In the genomic region with DNA sequence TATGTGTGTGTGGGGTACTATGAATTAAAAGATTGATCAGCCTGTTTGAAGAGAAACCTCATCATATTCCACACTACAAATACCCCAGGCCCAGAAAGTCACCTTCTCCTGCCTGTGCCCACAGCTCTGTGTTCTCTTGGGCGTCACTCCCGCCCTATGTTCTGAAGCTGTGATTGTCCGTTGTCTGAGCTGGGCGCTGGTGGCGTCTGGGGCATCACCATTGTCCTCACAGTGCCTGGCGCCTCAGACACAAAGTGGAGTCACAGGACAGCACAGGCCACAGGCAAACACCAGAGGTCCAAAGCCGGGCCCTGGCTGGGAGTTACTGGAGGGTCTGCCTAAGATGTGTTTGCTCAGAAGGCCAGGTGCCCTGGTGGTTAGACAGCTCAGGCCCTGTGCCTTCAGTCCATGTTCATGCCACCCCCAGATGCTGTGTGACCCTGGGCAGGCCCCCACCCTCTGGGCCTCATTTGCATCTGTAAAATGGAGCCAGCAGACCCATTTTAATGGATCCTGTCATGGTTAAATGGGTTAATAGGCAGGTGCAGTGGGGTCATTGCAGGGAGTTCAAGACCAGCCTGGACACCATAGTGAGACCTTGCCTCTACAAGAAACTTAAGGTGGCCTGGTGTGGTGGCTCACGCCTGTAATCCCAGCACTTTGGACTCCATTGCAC, we compare ENCODE assay signal across 11 cellular contexts. TPM values are rescaled to one million over a fixed set of nuclear protein-coding genes. Genes with fewer than 3 reads are reported as not detected.
DNase-seq lines count a peak whose midpoint lies in the region; ATAC-seq lines count a peak whose summit lies in the region.
"Had no signal": no experiment of that assay in that cellular context is flagged by ENCODE, and none has a peak within 500 bp of the region (broad histone marks: within the 10 kb centered on the region; RNA-seq: fewer than 3 reads in every experiment).

No MANE protein-coding gene starts in this region.

- H3K27me3 Mint-ChIP-seq in CD4-positive, alpha-beta memory T cell: no peaks in the 10 kb centered on the region
- H3K27me3 Mint-ChIP-seq in activated naive CD8-positive, alpha-beta T cell treated with anti-CD3 and anti-CD28 coated beads, Interleukin-2, amount 10 ng/mL, durations not matched to agents 7 days and 5 days: no peaks in the 10 kb centered on the region

- intact Hi-C loops in CD4-positive, alpha-beta memory T cell (cut with micrococcal nuclease): no loop called here
- intact Hi-C loops in right cardiac atrium (cut with DNase I): no loop called here

- H3K9me3 ChIP-seq in CD4-positive, alpha-beta memory T cell (ENCODE audit: control insufficient read depth in 1 of 2, low read length in 2 of 2): no peaks in the 10 kb centered on the region
- no peaks in the 10 kb centered on the region for H3K9me3 ChIP-seq in right cardiac atrium (ENCODE audit: control insufficient read depth, low read length)

- no peak overlapping the region for H3K4me3 Mint-ChIP-seq in CD4-positive, alpha-beta memory T cell
- H3K4me3 Mint-ChIP-seq in activated naive CD8-positive, alpha-beta T cell treated with anti-CD3 and anti-CD28 coated beads, Interleukin-2, amount 10 ng/mL, durations not matched to agents 7 days and 5 days: no peak overlapping the region
- H3K4me3 Mint-ChIP-seq: neural crest cell had no signal

- H3K27ac Mint-ChIP-seq in CD4-positive, alpha-beta memory T cell: peak overlapping the region; percentile 80 to 99 (median 93)
- peak overlapping the region; percentile 70 for H3K27ac Mint-ChIP-seq in activated naive CD8-positive, alpha-beta T cell treated with anti-CD3 and anti-CD28 coated beads, Interleukin-2, amount 10 ng/mL, durations not matched to agents 7 days and 5 days

- no peaks in the 10 kb centered on the region for H3K9me3 Mint-ChIP-seq in CD4-positive, alpha-beta memory T cell
- H3K9me3 Mint-ChIP-seq in activated naive CD8-positive, alpha-beta T cell treated with anti-CD3 and anti-CD28 coated beads, Interleukin-2, amount 10 ng/mL, durations not matched to agents 7 days and 5 days: no peaks in the 10 kb centered on the region
- H3K9me3 Mint-ChIP-seq: neural crest cell had no signal

- peaks cover 0 to 5% of the 10 kb centered on the region in 2 donors for H3K36me3 Mint-ChIP-seq in CD4-positive, alpha-beta memory T cell
- peaks cover 5% of the 10 kb centered on the region for H3K36me3 Mint-ChIP-seq in activated naive CD8-positive, alpha-beta T cell treated with anti-CD3 and anti-CD28 coated beads, Interleukin-2, amount 10 ng/mL, durations not matched to agents 7 days and 5 days

- H3K4me3 ChIP-seq in CD4-positive, alpha-beta memory T cell (ENCODE audit: low read length in 2 of 2): no peak overlapping the region
- no peak overlapping the region for H3K4me3 ChIP-seq in right cardiac atrium (ENCODE audit: low read length)

- DNase-seq in CD4-positive, alpha-beta memory T cell: no peak
- DNase-seq in activated naive CD8-positive, alpha-beta T cell treated with anti-CD3 and anti-CD28 coated beads, Interleukin-2, amount 10 ng/mL, durations not matched to agents 7 days and 5 days: no peak
- DNase-seq in right cardiac atrium: peak in 1 of 3 donors; percentile 71
- peak; percentile 96 for DNase-seq in pons (ENCODE audit: low spot score)
- no peak for DNase-seq in effector CD8-positive, alpha-beta T cell (lab: John Stamatoyannopoulos, UW)
- no peak for DNase-seq in HuH-7.5 (ENCODE audit: low spot score)
- DNase-seq: activated gamma-delta T cell treated with Interleukin-2 at 50 U/mL for 16 hours, NCI-H526 had no signal

- no peak for ATAC-seq in activated naive CD8-positive, alpha-beta T cell treated with anti-CD3 and anti-CD28 coated beads, Interleukin-2, amount 10 ng/mL, durations not matched to agents 7 days and 5 days (ENCODE audit: low read depth)
- ATAC-seq in right cardiac atrium: peak; percentile 19 to 54
- no peak for ATAC-seq in GM18909 (IDR thresholded peaks at IDR 0.05; ENCODE audit: poor library complexity, unreplicated experiment)
- no peak for ATAC-seq in GM21367 (IDR thresholded peaks at IDR 0.05; ENCODE audit: unreplicated experiment)

- POLR2A ChIA-PET in CD4-positive, alpha-beta memory T cell (lab: Charles Lee; ENCODE audit: partially characterized antibody): interaction anchor here (0.7 kb wide), 1 partner anchor 14 kb away, joined by 3 read pairs; no protein-coding TSS in a partner anchor
- POLR2A ChIA-PET in activated naive CD8-positive, alpha-beta T cell treated with anti-CD3 and anti-CD28 coated beads, Interleukin-2, amount 10 ng/mL, durations not matched to agents 7 days and 5 days (lab: Charles Lee): interaction anchor here (0.6 kb wide), 1 partner anchor 14 kb away, joined by 3 read pairs; no protein-coding TSS in a partner anchor

- CTCF ChIA-PET in CD4-positive, alpha-beta memory T cell (lab: Charles Lee; ENCODE audit: partially characterized antibody): no interaction called here

- H3K4me1 Mint-ChIP-seq in CD4-positive, alpha-beta memory T cell: peaks cover 40 to 98% (median 73%) of the 10 kb centered on the region in 4 donors
- peaks cover 60% of the 10 kb centered on the region for H3K4me1 Mint-ChIP-seq in activated naive CD8-positive, alpha-beta T cell treated with anti-CD3 and anti-CD28 coated beads, Interleukin-2, amount 10 ng/mL, durations not matched to agents 7 days and 5 days

- no peaks in the 10 kb centered on the region for H3K27me3 ChIP-seq in CD4-positive, alpha-beta memory T cell (ENCODE audit: insufficient read depth, low read length)
- no peaks in the 10 kb centered on the region for H3K27me3 ChIP-seq in right cardiac atrium (ENCODE audit: control insufficient read depth, insufficient read depth)

- WGBS in right cardiac atrium: 81% methylated on average over 8 of the region's 8 CpGs

- peaks cover 94% of the 10 kb centered on the region for H3K4me1 ChIP-seq in CD4-positive, alpha-beta memory T cell (ENCODE audit: insufficient read depth, low read length)
- peaks cover 32% of the 10 kb centered on the region for H3K4me1 ChIP-seq in right cardiac atrium (ENCODE audit: control insufficient read depth, insufficient read depth, low read length)

- peak overlapping the region; percentile 32 for H3K27ac ChIP-seq in CD4-positive, alpha-beta memory T cell (ENCODE audit: low read depth, low read length)
- peak overlapping the region; percentile 87 for H3K27ac ChIP-seq in right cardiac atrium (ENCODE audit: low read length)

- no peaks in the 10 kb centered on the region for H3K36me3 ChIP-seq in CD4-positive, alpha-beta memory T cell (ENCODE audit: insufficient read depth, low read length)

RNA-seq across cellular contexts. Expression of gene DNM2, which starts 34.5 kb away (rescaled TPM):
- 100 to 1,000 TPM; 245 to 272 TPM for total RNA-seq in CD4-positive, alpha-beta memory T cell
- polyA plus RNA-seq in CD4-positive, alpha-beta memory T cell: 100 to 1,000 TPM in 1 of 2 donors, 10 to 100 TPM in 1; 46.3 to 103 TPM
- total RNA-seq in activated naive CD8-positive, alpha-beta T cell treated with anti-CD3 and anti-CD28 coated beads, Interleukin-2, amount 10 ng/mL, durations not matched to agents 7 days and 5 days: 100 to 1,000 TPM; 249 to 259 TPM
- total RNA-seq in right cardiac atrium: 100 to 1,000 TPM; 176 to 202 (median 189) TPM
- 129 TPM for polyA plus RNA-seq in right cardiac atrium

RNA-seq across cellular contexts. Expression of gene QTRT1, which starts 51.1 kb away (rescaled TPM):
- 10 to 100 TPM; 36.2 to 39.9 TPM for total RNA-seq in CD4-positive, alpha-beta memory T cell
- polyA plus RNA-seq in CD4-positive, alpha-beta memory T cell: 10 to 100 TPM; 40.3 to 66.0 TPM
- 10 to 100 TPM; 35.9 to 37.7 TPM for total RNA-seq in activated naive CD8-positive, alpha-beta T cell treated with anti-CD3 and anti-CD28 coated beads, Interleukin-2, amount 10 ng/mL, durations not matched to agents 7 days and 5 days
- total RNA-seq in right cardiac atrium: 10 to 100 TPM; 23.7 to 30.7 (median 26.1) TPM
- polyA plus RNA-seq in right cardiac atrium: 33.1 TPM

Comparison
In these comparisons a context has a peak if more than half of its experiments do, and no peak if none do; other contexts are left out.
1. ATAC-seq: peak in right cardiac atrium (2 of 2); none in activated naive CD8-positive, alpha-beta T cell treated with anti-CD3 and anti-CD28 coated beads, Interleukin-2, amount 10 ng/mL, durations not matched to agents 7 days and 5 days (single experiment), GM18909 (single experiment) and GM21367 (single experiment).